ENCODE assay signal across 26 cellular contexts in the genomic region with DNA sequence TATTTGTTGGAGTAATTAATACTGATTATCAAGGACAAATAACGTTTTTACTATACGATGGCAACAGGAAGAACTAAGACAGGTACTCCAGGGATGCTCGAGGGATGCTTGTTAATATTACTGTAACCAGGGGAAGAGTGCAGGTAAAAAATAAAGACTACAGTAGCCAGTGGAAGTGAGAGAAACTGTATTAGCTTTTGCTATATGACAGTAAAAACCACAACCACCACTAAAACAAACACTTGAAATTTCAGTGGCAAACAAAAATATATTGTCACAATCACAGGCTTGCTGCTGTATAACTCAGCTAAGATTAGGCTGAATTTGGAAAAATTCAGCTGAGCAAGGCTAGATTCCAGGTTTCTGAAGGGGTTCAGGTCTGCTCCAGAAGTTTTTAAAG.
"Had no signal": no experiment of that assay in that cellular context is flagged by ENCODE, and none has a peak within 500 bp of the region (broad histone marks: within the 10 kb centered on the region; RNA-seq: fewer than 3 reads in every experiment).

No MANE protein-coding gene starts in this region.

- DNase-seq: activated CD4-positive, alpha-beta memory T cell treated with anti-CD3 and anti-CD28 coated beads for 36 hours; activated CD4-positive, alpha-beta T cell treated with anti-CD3 and anti-CD28 coated beads, Interleukin-2, amount 10 ng/mL, durations not matched to agents 24 days and 14 days; activated CD4-positive, CD25-positive, alpha-beta regulatory T cell treated with anti-CD3 and anti-CD28 coated beads, Interleukin-2, amount 50 U/mL, for 72 hours; activated CD8-positive, alpha-beta memory T cell treated with anti-CD3 and anti-CD28 coated beads, Interleukin-2, amount 50 U/mL, for 4 hours; activated gamma-delta T cell; activated naive CD4-positive, alpha-beta T cell treated with anti-CD3 and anti-CD28 coated beads, Interleukin-2, amount 10 ng/mL, durations not matched to agents 7 days and 5 days; activated naive CD8-positive, alpha-beta T cell treated with anti-CD3 and anti-CD28 coated beads, Interleukin-2, amount 10 ng/mL, durations not matched to agents 7 days and 5 days; activated T-cell treated with anti-CD3 and anti-CD28 coated beads, Interleukin-2, amount 50 U/mL, for 1 hour; cerebellar nuclear complex; colonic mucosa; effector CD8-positive, alpha-beta T cell; esophagus squamous epithelium; foreskin melanocyte; kidney glomerular epithelial cell; lower lobe of right lung; mesenchymal stem cell; naive thymus-derived CD8-positive, alpha-beta T cell; nucleus accumbens; pancreas; retina; sigmoid colon; small intestine; stimulated activated CD4-positive, alpha-beta T cell treated with anti-CD3 and anti-CD28 coated beads, Interleukin-4, amount 100 ng/mL, for 24 hours; trophoblast cell had no signal

- ATAC-seq: left lobe of liver; lower lobe of right lung; naive thymus-derived CD8-positive, alpha-beta T cell; pancreas; stimulated activated effector memory CD8-positive, alpha-beta T cell treated with anti-CD3 and anti-CD28 coated beads, Interleukin-12 subunit alpha, Interleukin-12 subunit beta, amount 100 ng/mL, for 72 hours had no signal
